28 cellular contexts compared by ENCODE assay signal in genomic region chr10:94878649-94879048, GRCh38. TPM values are rescaled to one million over a fixed set of nuclear protein-coding genes. Genes with fewer than 3 reads are reported as not detected.
"Had no signal": no experiment of that assay in that cellular context is flagged by ENCODE, and none has a peak within 500 bp of the region (broad histone marks: within the 10 kb centered on the region; RNA-seq: fewer than 3 reads in every experiment).

No MANE protein-coding gene starts in this region.

- H3K27ac Mint-ChIP-seq: naive thymus-derived CD4-positive, alpha-beta T cell; stimulated activated naive B cell treated with anti-CD40 and anti-IgM and Interleukin-4, amounts not matched to agents 10 μg/mL and 1 μg/mL and 100 μg/mL, for 72 hours; stimulated activated naive CD8-positive, alpha-beta T cell treated with anti-CD3 and anti-CD28 coated beads, Interleukin-15, amount 100 ng/mL, for 72 hours had no signal

- ATAC-seq: esophagus mucosa; heart left ventricle; naive thymus-derived CD4-positive, alpha-beta T cell; psoas muscle; sciatic nerve; stimulated activated naive B cell treated with anti-CD40 and anti-IgM and Interleukin-4, amounts not matched to agents 10 μg/mL and 1 μg/mL and 100 μg/mL, for 72 hours; stimulated activated naive CD8-positive, alpha-beta T cell treated with anti-CD3 and anti-CD28 coated beads, Interleukin-15, amount 100 ng/mL, for 72 hours; upper lobe of right lung had no signal

- H3K36me3 ChIP-seq: heart left ventricle, neutrophil, spleen, tibial nerve, upper lobe of right lung, vagina had no signal

- H3K36me3 Mint-ChIP-seq: naive thymus-derived CD4-positive, alpha-beta T cell; stimulated activated naive B cell treated with anti-CD40 and anti-IgM and Interleukin-4, amounts not matched to agents 10 μg/mL and 1 μg/mL and 100 μg/mL, for 72 hours had no signal

- H3K27ac ChIP-seq: heart left ventricle, neutrophil, psoas muscle, spleen, testis, tibial nerve, upper lobe of right lung, vagina had no signal

- DNase-seq: effector CD4-positive, alpha-beta T cell; heart left ventricle; hippocampal formation; mesendoderm; naive thymus-derived CD4-positive, alpha-beta T cell; psoas muscle; spleen; stimulated activated CD4-positive, alpha-beta T cell treated with anti-CD3 and anti-CD28 coated beads, Interleukin-15, amount 100 ng/mL, for 24 hours; stimulated activated CD4-positive, alpha-beta T cell treated with anti-CD3 and anti-CD28 coated beads, Interleukin-1b, Interleukin-23, amount 100 ng/mL, for 48 hours; stimulated activated CD4-positive, alpha-beta T cell treated with anti-CD3 and anti-CD28 coated beads, Interleukin-4, amount 100 ng/mL, for 24 hours; stimulated activated naive B cell treated with anti-CD40 and anti-IgM and Interleukin-4, amounts not matched to agents 10 μg/mL and 1 μg/mL and 100 μg/mL, for 72 hours; stimulated activated naive CD8-positive, alpha-beta T cell treated with anti-CD3 and anti-CD28 coated beads, Interleukin-15, amount 100 ng/mL, for 72 hours; testis; upper lobe of right lung had no signal

- H3K27me3 Mint-ChIP-seq: stimulated activated naive CD8-positive, alpha-beta T cell treated with anti-CD3 and anti-CD28 coated beads, Interleukin-15, amount 100 ng/mL, for 72 hours had no signal

- H3K27me3 ChIP-seq: heart left ventricle, neutrophil, spleen, testis, tibial nerve, upper lobe of right lung, vagina had no signal

- H3K9me3 ChIP-seq: psoas muscle, spleen, testis, tibial nerve, upper lobe of right lung, vagina had no signal

- H3K4me1 Mint-ChIP-seq: naive thymus-derived CD4-positive, alpha-beta T cell; stimulated activated naive B cell treated with anti-CD40 and anti-IgM and Interleukin-4, amounts not matched to agents 10 μg/mL and 1 μg/mL and 100 μg/mL, for 72 hours; stimulated activated naive CD8-positive, alpha-beta T cell treated with anti-CD3 and anti-CD28 coated beads, Interleukin-15, amount 100 ng/mL, for 72 hours had no signal

- H3K4me3 Mint-ChIP-seq: naive thymus-derived CD4-positive, alpha-beta T cell; stimulated activated naive B cell treated with anti-CD40 and anti-IgM and Interleukin-4, amounts not matched to agents 10 μg/mL and 1 μg/mL and 100 μg/mL, for 72 hours; stimulated activated naive CD8-positive, alpha-beta T cell treated with anti-CD3 and anti-CD28 coated beads, Interleukin-15, amount 100 ng/mL, for 72 hours had no signal

- H3K4me3 ChIP-seq: heart left ventricle, psoas muscle, spleen, testis, tibial nerve, upper lobe of right lung, vagina had no signal

- H3K4me1 ChIP-seq: heart left ventricle, psoas muscle, spleen, testis, tibial nerve, upper lobe of right lung, vagina had no signal

RNA-seq across cellular contexts. Expression of gene CYP2C9, which starts 59.8 kb away (rescaled TPM):
- total RNA-seq: dermis microvascular lymphatic vessel endothelial cell; fibroblast of lung; frontal cortex; glomerular endothelial cell; kidney epithelial cell; lung microvascular endothelial cell; mononuclear cell; naive thymus-derived CD4-positive, alpha-beta T cell; osteoblast; sciatic nerve; skeletal muscle tissue; spleen; testis; tibial nerve had no signal
